17 cellular contexts compared by ENCODE assay signal in the genomic region with DNA sequence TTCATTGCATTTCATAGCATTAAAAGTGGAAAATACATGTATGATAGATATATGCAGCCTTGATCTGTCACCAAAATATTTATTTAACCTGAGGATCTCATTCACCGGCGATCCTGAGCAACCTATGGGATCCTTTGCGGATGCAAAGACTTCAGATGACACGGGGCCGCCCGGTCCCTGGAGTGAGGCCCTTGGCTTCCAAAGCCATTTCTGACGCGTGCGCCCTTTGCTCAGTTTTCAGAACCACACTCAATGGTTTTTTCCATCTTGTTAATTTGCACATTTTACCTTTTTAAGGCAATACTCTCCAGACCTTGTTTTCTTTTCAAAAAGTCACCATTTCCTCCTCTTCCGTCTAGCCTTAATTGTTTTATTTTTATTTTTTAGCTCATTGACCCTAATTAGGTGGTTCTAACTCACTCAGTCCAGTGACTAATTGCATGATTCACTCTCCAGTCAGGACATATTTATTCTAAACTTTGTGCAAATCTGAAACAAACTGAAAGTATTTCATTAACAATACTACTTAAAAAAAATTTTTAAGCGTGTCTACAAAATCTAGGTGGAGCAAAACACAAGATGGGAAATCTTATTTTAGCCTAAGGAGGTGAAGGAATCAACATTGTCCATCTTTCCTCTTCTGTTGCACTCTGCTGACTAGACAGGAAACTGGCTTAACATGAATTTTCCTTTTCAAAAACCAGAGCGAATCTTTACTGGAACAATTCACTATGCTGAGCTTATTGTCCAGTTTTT. TPM values are rescaled to one million over a fixed set of nuclear protein-coding genes. Genes with fewer than 3 reads are reported as not detected.
DNase-seq lines count a peak whose midpoint lies in the region; ATAC-seq and TF ChIP-seq lines count a peak whose summit lies in the region.
"Had no signal": no experiment of that assay in that cellular context is flagged by ENCODE, and none has a peak within 500 bp of the region (broad histone marks: within the 10 kb centered on the region; RNA-seq: fewer than 3 reads in every experiment).

No MANE protein-coding gene starts in this region.

- peaks cover 61% of the 10 kb centered on the region for H3F3A ChIP-seq in smooth muscle cell (ENCODE audit: low read depth)

- POLR2A ChIA-PET in CD4-positive, alpha-beta memory T cell (lab: Charles Lee; ENCODE audit: partially characterized antibody) = no interaction called here

- H3K9me3 ChIP-seq in adipocyte (ENCODE audit: control insufficient read depth, low read length) (no peaks in the 10 kb centered on the region), smooth muscle cell (replicated peaks; ENCODE audit: low read depth) (no peaks in the 10 kb centered on the region)
- no peaks in the 10 kb centered on the region for H3K9me3 ChIP-seq in CD4-positive, alpha-beta memory T cell (ENCODE audit: control insufficient read depth in 1 of 2, low read length in 2 of 2)

- TF ChIP-seq CTCF in foreskin keratinocyte (conservative IDR thresholded peaks at IDR 0.05) (no peak), smooth muscle cell (IDR thresholded peaks at IDR 0.05; ENCODE audit: borderline replicate concordance, insufficient read depth, poor library complexity, severe bottlenecking) (no peak)

- peaks cover 2 to 8% of the 10 kb centered on the region in 2 donors for H3K27me3 Mint-ChIP-seq in CD4-positive, alpha-beta memory T cell
- peaks cover 16% of the 10 kb centered on the region for H3K27me3 Mint-ChIP-seq in activated T-helper 1 cell treated with anti-CD3 and anti-CD28 coated beads, Interleukin-12 subunit alpha, Interleukin-12 subunit beta, Interleukin-2, Interleukin-4 antibody, amounts not matched to agents 30 ng/mL and 10 ng/mL and 1 ng/mL, durations not matched to agents 14 hours and 24 hours and 36 hours (ENCODE audit: insufficient read depth)
- H3K27me3 Mint-ChIP-seq: CD4-positive, CD25-positive, alpha-beta regulatory T cell had no signal

- H2AFZ ChIP-seq in smooth muscle cell (ENCODE audit: low read depth) = no peak overlapping the region
- H2AFZ ChIP-seq: GM23338 had no signal

- CTCF ChIA-PET in CD4-positive, alpha-beta memory T cell (lab: Charles Lee; ENCODE audit: partially characterized antibody) = no interaction called here

- 76% methylated on average over 12 of the region's 12 CpGs for WGBS in smooth muscle cell (ENCODE audit: low lambda C conversion rate)

- H3K4me1 ChIP-seq in adipocyte (ENCODE audit: control insufficient read depth, insufficient read depth, low read length) = peaks cover 40% of the 10 kb centered on the region
- peaks cover 35% of the 10 kb centered on the region for H3K4me1 ChIP-seq in foreskin keratinocyte
- peaks cover 45% of the 10 kb centered on the region for H3K4me1 ChIP-seq in smooth muscle cell (ENCODE audit: low read depth)
- H3K4me1 ChIP-seq in CD4-positive, alpha-beta memory T cell (ENCODE audit: insufficient read depth, low read length) = no peaks in the 10 kb centered on the region

- DNase-seq in HCEC 1CT (peak; percentile 56), adipocyte (ENCODE audit: low read depth) (peak; percentile 47), foreskin keratinocyte (no peak), smooth muscle cell (lab: John Stamatoyannopoulos, UW; ENCODE audit: unreplicated experiment) (no peak), SKM-1 treated with dmso at 0.1 percent for 144 hours (lab: John Stamatoyannopoulos, UW; ENCODE audit: unreplicated experiment) (no peak), LoVo (ENCODE audit: low spot score) (no peak)
- DNase-seq in CD4-positive, alpha-beta memory T cell = no peak
- no peak for DNase-seq in activated T-helper 1 cell treated with anti-CD3 and anti-CD28 coated beads, Interleukin-12 subunit alpha, Interleukin-12 subunit beta, Interleukin-2, Interleukin-4 antibody, amounts not matched to agents 30 ng/mL and 10 ng/mL and 1 ng/mL, durations not matched to agents 14 hours and 24 hours and 36 hours (ENCODE audit: low spot score)
- DNase-seq: activated naive CD4-positive, alpha-beta T cell treated with anti-CD3 and anti-CD28 coated beads for 36 hours; CD4-positive, CD25-positive, alpha-beta regulatory T cell; Karpas-422; NCI-H187 treated with DMSO at 0.1 percent for 48 hours; NCI-H524 treated with DMSO at 0.1 percent for 48 hours; RPMI8226; stimulated activated CD4-positive, alpha-beta T cell treated with anti-CD3 and anti-CD28 coated beads, Interleukin-1b, Interleukin-23, amount 100 ng/mL, for 48 hours had no signal

- H3K4me3 ChIP-seq in adipocyte (ENCODE audit: low read length) (peak overlapping the region; percentile 62), smooth muscle cell (no peak overlapping the region)
- H3K4me3 ChIP-seq in CD4-positive, alpha-beta memory T cell (ENCODE audit: low read length in 2 of 2) = no peak overlapping the region
- H3K4me3 ChIP-seq: GM23338 had no signal

- peaks cover 0 to 2% (median 0%) of the 10 kb centered on the region in 4 donors for H3K4me1 Mint-ChIP-seq in CD4-positive, alpha-beta memory T cell
- no peaks in the 10 kb centered on the region for H3K4me1 Mint-ChIP-seq in activated T-helper 1 cell treated with anti-CD3 and anti-CD28 coated beads, Interleukin-12 subunit alpha, Interleukin-12 subunit beta, Interleukin-2, Interleukin-4 antibody, amounts not matched to agents 30 ng/mL and 10 ng/mL and 1 ng/mL, durations not matched to agents 14 hours and 24 hours and 36 hours (ENCODE audit: low read depth)

- H3K4me2 ChIP-seq in smooth muscle cell = peak overlapping the region; percentile 75
- H3K4me2 ChIP-seq: GM23338 had no signal

- H3K36me3 Mint-ChIP-seq in CD4-positive, alpha-beta memory T cell = no peaks in the 10 kb centered on the region
- no peaks in the 10 kb centered on the region for H3K36me3 Mint-ChIP-seq in activated T-helper 1 cell treated with anti-CD3 and anti-CD28 coated beads, Interleukin-12 subunit alpha, Interleukin-12 subunit beta, Interleukin-2, Interleukin-4 antibody, amounts not matched to agents 30 ng/mL and 10 ng/mL and 1 ng/mL, durations not matched to agents 14 hours and 24 hours and 36 hours (ENCODE audit: low read depth)
- H3K36me3 Mint-ChIP-seq: CD4-positive, CD25-positive, alpha-beta regulatory T cell had no signal

- H3K4me3 Mint-ChIP-seq in CD4-positive, alpha-beta memory T cell = no peak overlapping the region
- no peak overlapping the region for H3K4me3 Mint-ChIP-seq in activated T-helper 1 cell treated with anti-CD3 and anti-CD28 coated beads, Interleukin-12 subunit alpha, Interleukin-12 subunit beta, Interleukin-2, Interleukin-4 antibody, amounts not matched to agents 30 ng/mL and 10 ng/mL and 1 ng/mL, durations not matched to agents 14 hours and 24 hours and 36 hours
- H3K4me3 Mint-ChIP-seq: activated naive CD4-positive, alpha-beta T cell treated with anti-CD3 and anti-CD28 coated beads for 36 hours; CD4-positive, CD25-positive, alpha-beta regulatory T cell; GM23338 had no signal

- H3K27ac ChIP-seq in foreskin keratinocyte (peak overlapping the region; percentile 45), smooth muscle cell (ENCODE audit: low read depth) (peak overlapping the region; percentile 85)
- H3K27ac ChIP-seq in CD4-positive, alpha-beta memory T cell (ENCODE audit: low read depth, low read length) = no peak overlapping the region

- H3K27me3 ChIP-seq in adipocyte (replicated peaks; ENCODE audit: control insufficient read depth, insufficient read depth, low read length) = no peaks in the 10 kb centered on the region
- H3K27me3 ChIP-seq in foreskin keratinocyte = no peaks in the 10 kb centered on the region
- H3K27me3 ChIP-seq in smooth muscle cell (ENCODE audit: low read depth) = no peaks in the 10 kb centered on the region
- no peaks in the 10 kb centered on the region for H3K27me3 ChIP-seq in CD4-positive, alpha-beta memory T cell (ENCODE audit: insufficient read depth, low read length)

- peak; percentile 38 for ATAC-seq in foreskin keratinocyte
- ATAC-seq: GM23338 had no signal

- H3K36me3 ChIP-seq in adipocyte (ENCODE audit: control insufficient read depth, insufficient read depth, low read length, severe bottlenecking) (peaks cover 12% of the 10 kb centered on the region), smooth muscle cell (ENCODE audit: low read depth) (no peaks in the 10 kb centered on the region)
- H3K36me3 ChIP-seq in CD4-positive, alpha-beta memory T cell (ENCODE audit: insufficient read depth, low read length) = no peaks in the 10 kb centered on the region

- H3K27ac Mint-ChIP-seq in CD4-positive, alpha-beta memory T cell = no peak overlapping the region
- H3K27ac Mint-ChIP-seq in activated T-helper 1 cell treated with anti-CD3 and anti-CD28 coated beads, Interleukin-12 subunit alpha, Interleukin-12 subunit beta, Interleukin-2, Interleukin-4 antibody, amounts not matched to agents 30 ng/mL and 10 ng/mL and 1 ng/mL, durations not matched to agents 14 hours and 24 hours and 36 hours = no peak overlapping the region
- H3K27ac Mint-ChIP-seq: CD4-positive, CD25-positive, alpha-beta regulatory T cell; GM23338 had no signal

- H3K9ac ChIP-seq in adipocyte (ENCODE audit: low read length) (peak overlapping the region; percentile 52), smooth muscle cell (ENCODE audit: low read depth) (no peak overlapping the region)

- H3K9me3 Mint-ChIP-seq in CD4-positive, alpha-beta memory T cell = peaks cover 0 to 11% (median 2%) of the 10 kb centered on the region in 8 donors
- peaks cover 9% of the 10 kb centered on the region for H3K9me3 Mint-ChIP-seq in activated T-helper 1 cell treated with anti-CD3 and anti-CD28 coated beads, Interleukin-12 subunit alpha, Interleukin-12 subunit beta, Interleukin-2, Interleukin-4 antibody, amounts not matched to agents 30 ng/mL and 10 ng/mL and 1 ng/mL, durations not matched to agents 14 hours and 24 hours and 36 hours
- H3K9me3 Mint-ChIP-seq: GM23338 had no signal

- intact Hi-C loops in CD4-positive, alpha-beta memory T cell (cut with micrococcal nuclease) = no loop called here
- intact Hi-C loops in activated T-helper 1 cell treated with anti-CD3 and anti-CD28 coated beads, Interleukin-12 subunit alpha, Interleukin-12 subunit beta, Interleukin-2, Interleukin-4 antibody, amounts not matched to agents 30 ng/mL and 10 ng/mL and 1 ng/mL, durations not matched to agents 14 hours and 24 hours and 36 hours (cut with micrococcal nuclease) = no loop called here

- H3K79me2 ChIP-seq in smooth muscle cell (ENCODE audit: low read depth) = peaks cover 91% of the 10 kb centered on the region

- peaks cover 96% of the 10 kb centered on the region for H4K20me1 ChIP-seq in smooth muscle cell (ENCODE audit: low read depth)

RNA-seq across cellular contexts. Expression of a gene that starts 47.9 kb away (rescaled TPM):
- total RNA-seq in foreskin keratinocyte (46.0 and 80.9 TPM in 2 replicates), smooth muscle cell (4,372 and 5,353 TPM in 2 replicates)
- polyA plus RNA-seq in foreskin keratinocyte (23.6 and 36.1 TPM in 2 replicates), smooth muscle cell (1,844 and 2,409 TPM in 2 replicates)
- not detected for total RNA-seq in CD4-positive, alpha-beta memory T cell
- polyA plus RNA-seq in CD4-positive, alpha-beta memory T cell = not detected
- not detected in 2 replicates for total RNA-seq in activated T-helper 1 cell treated with anti-CD3 and anti-CD28 coated beads, Interleukin-12 subunit alpha, Interleukin-12 subunit beta, Interleukin-2, Interleukin-4 antibody, amounts not matched to agents 30 ng/mL and 10 ng/mL and 1 ng/mL, durations not matched to agents 14 hours and 24 hours and 36 hours
- total RNA-seq: activated CD8-positive, alpha-beta memory T cell treated with anti-CD3 and anti-CD28 coated beads for 36 hours; CD4-positive, CD25-positive, alpha-beta regulatory T cell had no signal
- polyA plus RNA-seq: CD4-positive, CD25-positive, alpha-beta regulatory T cell had no signal

RNA-seq across cellular contexts. Expression of a gene that starts 48.0 kb away (rescaled TPM):
- total RNA-seq in foreskin keratinocyte (126 and 178 TPM in 2 replicates), smooth muscle cell (1,456 and 1,535 TPM in 2 replicates)
- polyA plus RNA-seq in foreskin keratinocyte (93.6 and 135 TPM in 2 replicates), smooth muscle cell (2,012 and 2,786 TPM in 2 replicates)
- total RNA-seq in CD4-positive, alpha-beta memory T cell = not detected
- not detected for polyA plus RNA-seq in CD4-positive, alpha-beta memory T cell
- total RNA-seq in activated T-helper 1 cell treated with anti-CD3 and anti-CD28 coated beads, Interleukin-12 subunit alpha, Interleukin-12 subunit beta, Interleukin-2, Interleukin-4 antibody, amounts not matched to agents 30 ng/mL and 10 ng/mL and 1 ng/mL, durations not matched to agents 14 hours and 24 hours and 36 hours = 0.10 TPM in 1 of 2 replicates, not detected in the other
- total RNA-seq: activated CD8-positive, alpha-beta memory T cell treated with anti-CD3 and anti-CD28 coated beads for 36 hours; activated naive CD4-positive, alpha-beta T cell treated with anti-CD3 and anti-CD28 coated beads for 36 hours; CD4-positive, CD25-positive, alpha-beta regulatory T cell had no signal
- polyA plus RNA-seq: CD4-positive, CD25-positive, alpha-beta regulatory T cell had no signal

Comparison
In these comparisons a context has a peak if more than half of its experiments do, and no peak if none do; other contexts are left out.
1. DNase-seq: peak in HCEC 1CT (single experiment) and adipocyte (single experiment); none in foreskin keratinocyte (0 of 2), smooth muscle cell (single experiment), SKM-1 treated with dmso at 0.1 percent for 144 hours (single experiment), CD4-positive, alpha-beta memory T cell (0 of 5), LoVo (single experiment) and activated T-helper 1 cell treated with anti-CD3 and anti-CD28 coated beads, Interleukin-12 subunit alpha, Interleukin-12 subunit beta, Interleukin-2, Interleukin-4 antibody, amounts not matched to agents 30 ng/mL and 10 ng/mL and 1 ng/mL, durations not matched to agents 14 hours and 24 hours and 36 hours (single experiment).
2. RNA of a gene that starts 47.9 kb away (total RNA-seq): 4,372 to 5,353 TPM in smooth muscle cell; 46.0 to 80.9 TPM in foreskin keratinocyte, not detected in activated T-helper 1 cell treated with anti-CD3 and anti-CD28 coated beads, Interleukin-12 subunit alpha, Interleukin-12 subunit beta, Interleukin-2, Interleukin-4 antibody, amounts not matched to agents 30 ng/mL and 10 ng/mL and 1 ng/mL, durations not matched to agents 14 hours and 24 hours and 36 hours and not detected in CD4-positive, alpha-beta memory T cell; every median in the first group is over 10 times any median in the second.
3. RNA of a gene that starts 48.0 kb away (total RNA-seq): 1,456 to 1,535 TPM in smooth muscle cell and 126 to 178 TPM in foreskin keratinocyte; not detected in CD4-positive, alpha-beta memory T cell and 0.10 TPM in activated T-helper 1 cell treated with anti-CD3 and anti-CD28 coated beads, Interleukin-12 subunit alpha, Interleukin-12 subunit beta, Interleukin-2, Interleukin-4 antibody, amounts not matched to agents 30 ng/mL and 10 ng/mL and 1 ng/mL, durations not matched to agents 14 hours and 24 hours and 36 hours; every median in the first group is over 100 times any median in the second.